1 cellular context compared by ENCODE assay signal in genomic region chr12:6423267-6424007, GRCh38.
TF ChIP-seq lines count a peak whose summit lies in the region.

No MANE protein-coding gene starts in this region.

TF ChIP-seq in HepG2, 621 proteins besides CTCF, POLR2A, EP300 and RAD21 (continued from another document and continues in another):
- no peak for TF ChIP-seq GMEB1 (CRISPR knock-in tag; IDR thresholded peaks at IDR 0.05; ENCODE audit: borderline replicate concordance)
- no peak for TF ChIP-seq ZBTB46 (CRISPR knock-in tag; IDR thresholded peaks at IDR 0.05; ENCODE audit: borderline replicate concordance)
- TF ChIP-seq ZNF788 (CRISPR knock-in tag; IDR thresholded peaks at IDR 0.05; ENCODE audit: borderline replicate concordance): no peak
- no peak for TF ChIP-seq SP5 (CRISPR knock-in tag; IDR thresholded peaks at IDR 0.05; ENCODE audit: borderline replicate concordance, low read depth)
- TF ChIP-seq FIP1L1 (IDR thresholded peaks at IDR 0.05; ENCODE audit: borderline replicate concordance, insufficient read depth, low read depth, low read length): no peak
- no peak for TF ChIP-seq ZNF276 (CRISPR knock-in tag; IDR thresholded peaks at IDR 0.05; ENCODE audit: low read depth)
- no peak for TF ChIP-seq PHB2 (IDR thresholded peaks at IDR 0.05; ENCODE audit: partially characterized antibody)
- TF ChIP-seq ZNF230 (CRISPR knock-in tag; IDR thresholded peaks at IDR 0.05): no peak
- TF ChIP-seq RAD51 (IDR thresholded peaks at IDR 0.05; ENCODE audit: borderline replicate concordance): no peak
- no peak for TF ChIP-seq NKX3-1 (CRISPR knock-in tag; IDR thresholded peaks at IDR 0.05)
- TF ChIP-seq SALL1 (CRISPR knock-in tag; IDR thresholded peaks at IDR 0.05): peak; percentile 65
- TF ChIP-seq ZNF800 (CRISPR knock-in tag; IDR thresholded peaks at IDR 0.05): no peak
- no peak for TF ChIP-seq NR2F1 (CRISPR knock-in tag; IDR thresholded peaks at IDR 0.05)
- no peak for TF ChIP-seq MTF2 (CRISPR knock-in tag; IDR thresholded peaks at IDR 0.05; ENCODE audit: borderline replicate concordance)
- no peak for TF ChIP-seq SRSF4 (IDR thresholded peaks at IDR 0.05; ENCODE audit: low read depth, low read length, poor library complexity, severe bottlenecking)
- TF ChIP-seq WIZ (CRISPR knock-in tag; IDR thresholded peaks at IDR 0.05): no peak
- TF ChIP-seq MED8 (CRISPR knock-in tag; IDR thresholded peaks at IDR 0.05; ENCODE audit: insufficient replicate concordance): no peak
- TF ChIP-seq HMGXB3 (CRISPR knock-in tag; IDR thresholded peaks at IDR 0.05; ENCODE audit: borderline replicate concordance): 0 out of 2 replicates have a peak, but pooled peaks have one; percentile 48
- no peak for TF ChIP-seq MIXL1 (CRISPR knock-in tag; IDR thresholded peaks at IDR 0.05)
- no peak for TF ChIP-seq ZBTB4 (CRISPR knock-in tag; IDR thresholded peaks at IDR 0.05; ENCODE audit: borderline replicate concordance)
- TF ChIP-seq SCMH1 (CRISPR knock-in tag; IDR thresholded peaks at IDR 0.05; ENCODE audit: borderline replicate concordance): no peak
- TF ChIP-seq ZIK1 (CRISPR knock-in tag; IDR thresholded peaks at IDR 0.05; ENCODE audit: borderline replicate concordance, low read depth): no peak
- TF ChIP-seq FOXA1 (IDR thresholded peaks at IDR 0.05): no peak
- no peak for TF ChIP-seq FOXA1 (CRISPR knock-in tag; IDR thresholded peaks at IDR 0.05)
- TF ChIP-seq NFYB (CRISPR knock-in tag; IDR thresholded peaks at IDR 0.05): peak; percentile 24; the same call in 1 of the 2 replicates
- no peak for TF ChIP-seq PBX3 (CRISPR knock-in tag; IDR thresholded peaks at IDR 0.05; ENCODE audit: borderline replicate concordance)
- no peak for TF ChIP-seq ZNF33A (CRISPR knock-in tag; IDR thresholded peaks at IDR 0.05; ENCODE audit: borderline replicate concordance)
- no peak for TF ChIP-seq ZBTB33 (CRISPR knock-in tag; IDR thresholded peaks at IDR 0.05)
- TF ChIP-seq MNT (IDR thresholded peaks at IDR 0.05): no peak
- TF ChIP-seq ZSCAN31 (CRISPR knock-in tag; IDR thresholded peaks at IDR 0.05; ENCODE audit: low read depth): no peak
- TF ChIP-seq FOXA3 (CRISPR knock-in tag; IDR thresholded peaks at IDR 0.05): peak; percentile 63
- TF ChIP-seq KDM5A (IDR thresholded peaks at IDR 0.05; ENCODE audit: borderline replicate concordance, low read length): no peak
- TF ChIP-seq ZNF292 (CRISPR knock-in tag; IDR thresholded peaks at IDR 0.05; ENCODE audit: borderline replicate concordance, low read depth): no peak
- TF ChIP-seq HOXD1 (CRISPR knock-in tag; IDR thresholded peaks at IDR 0.05): no peak
- no peak for TF ChIP-seq ZNF383 (CRISPR knock-in tag; IDR thresholded peaks at IDR 0.05; ENCODE audit: borderline replicate concordance)
- peak; percentile 36; the same call in 1 of the 2 replicates for TF ChIP-seq FOSL2 (CRISPR knock-in tag; IDR thresholded peaks at IDR 0.05)
- peak; percentile 47; the same call in 1 of the 2 replicates for TF ChIP-seq THAP11 (CRISPR knock-in tag; IDR thresholded peaks at IDR 0.05)
- TF ChIP-seq PREB (CRISPR knock-in tag; IDR thresholded peaks at IDR 0.05): no peak
- 0 out of 2 replicates have a peak, but pooled peaks have one; percentile 19 for TF ChIP-seq ZNF556 (CRISPR knock-in tag; IDR thresholded peaks at IDR 0.05; ENCODE audit: borderline replicate concordance)
